8 cellular contexts compared by ENCODE assay signal in the genomic region with DNA sequence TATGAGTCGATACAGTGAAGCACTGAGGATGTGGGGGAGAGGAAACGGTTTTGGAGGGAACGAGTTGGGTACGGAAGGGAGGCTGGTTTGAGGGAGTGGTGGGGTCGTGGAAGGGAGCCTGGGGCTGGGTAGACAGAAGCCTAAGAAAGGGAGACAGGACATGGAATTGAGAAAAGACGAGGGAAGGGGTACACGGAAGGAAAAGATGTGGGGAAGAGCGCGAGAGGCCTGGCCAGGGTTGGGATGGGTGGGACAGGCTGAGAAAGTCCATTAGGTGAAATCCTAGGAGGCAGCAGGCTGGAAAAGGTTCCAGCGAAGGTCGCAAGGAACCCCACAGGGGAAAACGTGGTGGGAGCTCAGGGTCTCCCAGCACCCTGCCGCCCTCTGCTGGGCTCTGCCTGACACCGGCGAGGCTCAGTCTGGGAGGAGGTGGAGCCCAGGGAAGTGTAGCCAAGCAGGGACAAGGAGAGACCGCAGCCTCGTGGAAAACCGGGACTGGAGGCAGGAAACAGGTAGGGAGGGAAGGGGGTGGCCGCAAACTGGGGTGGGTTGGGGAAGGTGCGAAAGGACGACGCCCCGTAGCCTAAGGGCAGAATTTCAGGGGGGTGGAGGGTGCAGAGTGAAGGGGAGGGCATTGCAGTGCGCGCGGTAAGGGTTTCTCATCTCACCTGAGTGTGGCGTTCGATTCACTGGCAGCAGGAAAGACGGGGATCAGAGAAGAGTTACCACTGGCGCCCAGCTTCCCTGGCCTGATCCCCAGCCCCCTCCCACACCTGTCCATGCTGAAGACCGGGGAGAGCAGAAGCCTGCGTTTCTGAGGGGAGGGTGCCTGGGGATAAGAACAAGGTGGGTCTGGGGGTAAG.
A peak's percentile ranks its signal among the peaks of the same experiment; 100 is the strongest.
DNase-seq lines count a peak whose midpoint lies in the region; ATAC-seq and TF ChIP-seq lines count a peak whose summit lies in the region.

No MANE protein-coding gene starts in this region.

- no peaks in the 10 kb centered on the region for H3K27me3 ChIP-seq in layer of hippocampus (ENCODE audit: control insufficient read depth, insufficient read depth, low read length)

- H3K4me3 ChIP-seq in AG10803 (ENCODE audit: low read length): peak overlapping the region; percentile 83

- peak; percentile 57 for DNase-seq in AG10803 (ENCODE audit: low read depth)
- peak; percentile 82 for DNase-seq in HCEC 1CT
- DNase-seq in NCI-H526 (lab: John Stamatoyannopoulos, UW): peak; percentile 76 to 92
- DNase-seq in activated CD4-positive, alpha-beta T cell treated with anti-CD3 and anti-CD28 coated beads, Interleukin-2, amount 50 U/mL, for 1 hour: peak; percentile 55
- DNase-seq in dedifferentiated amniotic fluid mesenchymal stem cell (ENCODE audit: extremely low spot score): peak; percentile 57
- peak in 3 of 4 experiments; percentile 40 to 55 (median 43) for DNase-seq in stimulated activated CD4-positive, alpha-beta T cell treated with anti-CD3 and anti-CD28 coated beads, Interleukin-1b, Interleukin-23, amount 100 ng/mL, for 24 hours (ENCODE audit: low read depth in 4 of 4, low spot score in 1 of 4)

- peak overlapping the region; percentile 42 for H3K27ac ChIP-seq in layer of hippocampus (ENCODE audit: low read depth, low read length)

- no peak for ATAC-seq in GM21786 (IDR thresholded peaks at IDR 0.05; ENCODE audit: unreplicated experiment)

- peak; percentile 76 for TF ChIP-seq CTCF in AG10803 (conservative IDR thresholded peaks at IDR 0.05; ENCODE audit: low read length)
